In genomic region chr3:62875103-62876002, GRCh38 we compare ENCODE assay signal across 9 cellular contexts. TPM values are rescaled to one million over a fixed set of nuclear protein-coding genes. Genes with fewer than 3 reads are reported as not detected.
DNase-seq lines count a peak whose midpoint lies in the region; ATAC-seq and TF ChIP-seq lines count a peak whose summit lies in the region.
"Had no signal": no experiment of that assay in that cellular context is flagged by ENCODE, and none has a peak within 500 bp of the region (broad histone marks: within the 10 kb centered on the region; RNA-seq: fewer than 3 reads in every experiment).

TSS of gene CADPS (minus strand) at chr3:62875416. CDS start at chr3:62875029, 387 bp downstream.

- peaks cover 11% of the 10 kb centered on the region for H3K4me1 Mint-ChIP-seq in endothelial cell (ENCODE audit: unreplicated experiment)
- no peaks in the 10 kb centered on the region for H3K4me1 Mint-ChIP-seq in activated T-helper 2 cell treated with anti-CD3 and anti-CD28 coated beads, Interferon-gamma antibody, Interleukin-2, Interleukin-4, amounts not matched to agents 10 μg/mL and 5 μg/mL and 100 μg/mL, durations not matched to agents 14 hours and 24 hours and 36 hours (ENCODE audit: low read depth)

- H3K4me3 ChIP-seq in AG10803 (ENCODE audit: low read length) (peak within 1 kb of the TSS; percentile 55), muscle layer of duodenum (ENCODE audit: low read depth in 1 of 2, low read length in 2 of 2) (peak within 1 kb of the TSS; percentile 22 to 69)

- no peak within 1 kb of the TSS for H3K27ac Mint-ChIP-seq in endothelial cell (ENCODE audit: unreplicated experiment)
- H3K27ac Mint-ChIP-seq in activated T-helper 2 cell treated with anti-CD3 and anti-CD28 coated beads, Interferon-gamma antibody, Interleukin-2, Interleukin-4, amounts not matched to agents 10 μg/mL and 5 μg/mL and 100 μg/mL, durations not matched to agents 14 hours and 24 hours and 36 hours: no peak within 1 kb of the TSS

- no peak for TF ChIP-seq CTCF in AG10803 (conservative IDR thresholded peaks at IDR 0.05; ENCODE audit: low read length)
- no peak for TF ChIP-seq CTCF in endothelial cell (IDR thresholded peaks at IDR 0.05; ENCODE audit: unreplicated experiment)

- H3K36me3 ChIP-seq in muscle layer of duodenum (ENCODE audit: control insufficient read depth in 1 of 2, insufficient read depth in 2 of 2, low read length in 2 of 2): no peaks in the 10 kb centered on the region

- peaks cover 0 to 23% of the 10 kb centered on the region in 2 donors for H3K4me1 ChIP-seq in muscle layer of duodenum (ENCODE audit: control insufficient read depth in 1 of 2, insufficient read depth in 2 of 2, low read length in 2 of 2)

- no peaks in the 10 kb centered on the region for H3K27me3 ChIP-seq in muscle layer of duodenum (ENCODE audit: low read depth, low read length)

- no peaks in the 10 kb centered on the region for H3K9me3 Mint-ChIP-seq in endothelial cell (ENCODE audit: unreplicated experiment)
- no peaks in the 10 kb centered on the region for H3K9me3 Mint-ChIP-seq in activated T-helper 2 cell treated with anti-CD3 and anti-CD28 coated beads, Interferon-gamma antibody, Interleukin-2, Interleukin-4, amounts not matched to agents 10 μg/mL and 5 μg/mL and 100 μg/mL, durations not matched to agents 14 hours and 24 hours and 36 hours

- intact Hi-C loops in activated T-helper 2 cell treated with anti-CD3 and anti-CD28 coated beads, Interferon-gamma antibody, Interleukin-2, Interleukin-4, amounts not matched to agents 10 μg/mL and 5 μg/mL and 100 μg/mL, durations not matched to agents 14 hours and 24 hours and 36 hours (cut with micrococcal nuclease): loop anchor here (10.0 kb wide), 1 partner anchor 501 kb away; the partner anchor contains the start of gene FEZF2
- intact Hi-C loops in sciatic nerve (cut with DNase I): no loop called here

- DNase-seq in AG10803 (ENCODE audit: low read depth) (peak; percentile 29), NCI-H2227 treated with DMSO at 0.1 percent for 48 hours (lab: John Stamatoyannopoulos, UW) (peak; percentile 42), endothelial cell (ENCODE audit: low spot score) (peak; percentile 21), T-helper 2 cell (no peak), sciatic nerve (ENCODE audit: low spot score) (no peak)
- no peak for DNase-seq in activated T-helper 2 cell treated with anti-CD3 and anti-CD28 coated beads, Interferon-gamma antibody, Interleukin-2, Interleukin-4, amounts not matched to agents 10 μg/mL and 5 μg/mL and 100 μg/mL, durations not matched to agents 14 hours and 24 hours and 36 hours (ENCODE audit: low spot score)
- no peak for DNase-seq in activated T-cell treated with anti-CD3 and anti-CD28 coated beads, Interleukin-2, amount 50 U/mL, for 1 hour

- H3K36me3 Mint-ChIP-seq in endothelial cell (ENCODE audit: low read depth, unreplicated experiment): no peaks in the 10 kb centered on the region
- H3K36me3 Mint-ChIP-seq in activated T-helper 2 cell treated with anti-CD3 and anti-CD28 coated beads, Interferon-gamma antibody, Interleukin-2, Interleukin-4, amounts not matched to agents 10 μg/mL and 5 μg/mL and 100 μg/mL, durations not matched to agents 14 hours and 24 hours and 36 hours (ENCODE audit: low read depth): no peaks in the 10 kb centered on the region

- ATAC-seq in sciatic nerve: no peak

- H3K27ac ChIP-seq in muscle layer of duodenum (ENCODE audit: low read length): no peak within 1 kb of the TSS

- peaks cover 3% of the 10 kb centered on the region for H3K27me3 Mint-ChIP-seq in endothelial cell (ENCODE audit: unreplicated experiment)
- peaks cover 35% of the 10 kb centered on the region for H3K27me3 Mint-ChIP-seq in activated T-helper 2 cell treated with anti-CD3 and anti-CD28 coated beads, Interferon-gamma antibody, Interleukin-2, Interleukin-4, amounts not matched to agents 10 μg/mL and 5 μg/mL and 100 μg/mL, durations not matched to agents 14 hours and 24 hours and 36 hours (ENCODE audit: low read depth)

- peak within 1 kb of the TSS; percentile 85 for H3K4me3 Mint-ChIP-seq in endothelial cell (ENCODE audit: unreplicated experiment)
- H3K4me3 Mint-ChIP-seq in activated T-helper 2 cell treated with anti-CD3 and anti-CD28 coated beads, Interferon-gamma antibody, Interleukin-2, Interleukin-4, amounts not matched to agents 10 μg/mL and 5 μg/mL and 100 μg/mL, durations not matched to agents 14 hours and 24 hours and 36 hours (ENCODE audit: low read depth): no peak within 1 kb of the TSS

- H3K9me3 ChIP-seq in muscle layer of duodenum (ENCODE audit: control insufficient read depth in 1 of 2, low read length in 2 of 2): peaks cover 0 to 5% of the 10 kb centered on the region in 2 donors

RNA-seq across cellular contexts. Expression of gene CADPS, which starts in this region (rescaled TPM):
- total RNA-seq in endothelial cell (ENCODE audit: unreplicated experiment) (0.26 TPM), sciatic nerve (1.1 TPM)
- total RNA-seq in activated T-helper 2 cell treated with anti-CD3 and anti-CD28 coated beads, Interferon-gamma antibody, Interleukin-2, Interleukin-4, amounts not matched to agents 10 μg/mL and 5 μg/mL and 100 μg/mL, durations not matched to agents 14 hours and 24 hours and 36 hours: not detected in 2 replicates
- total RNA-seq: T-helper 1 cell treated with Interleukin-12 subunit alpha and Interleukin-12 subunit beta and Interleukin-4 antibody, amounts not matched to agents 30 ng/mL and 1 ng/mL, for 36 hours had no signal

Comparison
In these comparisons a context has a peak if more than half of its experiments do, and no peak if none do; other contexts are left out.
1. Peak in DNase-seq in endothelial cell; RNA of the gene not detected or under 1 TPM.
2. DNase-seq: peak in AG10803 (single experiment) and NCI-H2227 treated with DMSO at 0.1 percent for 48 hours (single experiment); none in T-helper 2 cell (0 of 5), activated T-helper 2 cell treated with anti-CD3 and anti-CD28 coated beads, Interferon-gamma antibody, Interleukin-2, Interleukin-4, amounts not matched to agents 10 μg/mL and 5 μg/mL and 100 μg/mL, durations not matched to agents 14 hours and 24 hours and 36 hours (single experiment), sciatic nerve (single experiment) and activated T-cell treated with anti-CD3 and anti-CD28 coated beads, Interleukin-2, amount 50 U/mL, for 1 hour (single experiment).